27 cellular contexts compared by ENCODE assay signal in genomic region chr5:1135696-1136525, GRCh38. TPM values are rescaled to one million over a fixed set of nuclear protein-coding genes. Genes with fewer than 3 reads are reported as not detected.
DNase-seq lines count a peak whose midpoint lies in the region; ATAC-seq, FAIRE-seq and TF ChIP-seq lines count a peak whose summit lies in the region.
"Had no signal": no experiment of that assay in that cellular context is flagged by ENCODE, and none has a peak within 500 bp of the region (broad histone marks: within the 10 kb centered on the region; RNA-seq: fewer than 3 reads in every experiment).

No MANE protein-coding gene starts in this region.

- no peak overlapping the region for H4K5ac ChIP-seq in mesendoderm (ENCODE audit: low read length)

- H3K27ac Mint-ChIP-seq in activated naive CD4-positive, alpha-beta T cell treated with anti-CD3 and anti-CD28 coated beads, Interleukin-2, amount 50 U/mL, for 24 hours, result peak overlapping the region; percentile 21
- no peak overlapping the region for H3K27ac Mint-ChIP-seq in activated naive CD4-positive, alpha-beta T cell treated with anti-CD3 and anti-CD28 coated beads for 36 hours
- peak overlapping the region; percentile 88 for H3K27ac Mint-ChIP-seq in WTC11
- H3K27ac Mint-ChIP-seq: activated B cell treated with CpG ODN at 0.5 μM for 24 hours; activated naive CD8-positive, alpha-beta T cell treated with anti-CD3 and anti-CD28 coated beads, Interleukin-2, amount 10 ng/mL, durations not matched to agents 7 days and 5 days; activated T-helper 2 cell treated with anti-CD3 and anti-CD28 coated beads, Interferon-gamma antibody, Interleukin-2, Interleukin-4, amounts not matched to agents 10 μg/mL and 5 μg/mL and 100 μg/mL, durations not matched to agents 14 hours and 24 hours and 36 hours had no signal

- no peak for DNase-seq in activated naive CD4-positive, alpha-beta T cell treated with anti-CD3 and anti-CD28 coated beads for 36 hours
- DNase-seq in Karpas-422 (no peak), WTC11 (ENCODE audit: low spot score) (no peak), small intestine (peak; percentile 47), tibial nerve (ENCODE audit: low spot score in 2 of 2) (no peak), mesendoderm (no peak)
- DNase-seq: activated B cell treated with CpG ODN at 0.5 μM for 24 hours; activated CD4-positive, alpha-beta T cell treated with anti-CD3 and anti-CD28 coated beads, Interleukin-2, amount 50 U/mL, for 48 hours; activated CD8-positive, alpha-beta memory T cell treated with anti-CD3 and anti-CD28 coated beads, Interleukin-2, amount 50 U/mL, for 48 hours; activated naive CD8-positive, alpha-beta T cell treated with anti-CD3 and anti-CD28 coated beads, Interleukin-2, amount 10 ng/mL, durations not matched to agents 7 days and 5 days; dorsolateral prefrontal cortex; glutamatergic neuron; HCEC 1CT; IMR-90; NCI-H1436 treated with DMSO at 0.1 percent for 48 hours; NCI-H2171 treated with DMSO at 0.1 percent for 48 hours; NCI-H526; psoas muscle; T1000 had no signal

- H3K79me2 ChIP-seq in Karpas-422 (ENCODE audit: low read length), result no peaks in the 10 kb centered on the region
- no peaks in the 10 kb centered on the region for H3K79me2 ChIP-seq in mesendoderm (ENCODE audit: control insufficient read depth, insufficient read depth, low read length)

- H3K36me3 Mint-ChIP-seq in activated naive CD4-positive, alpha-beta T cell treated with anti-CD3 and anti-CD28 coated beads, Interleukin-2, amount 50 U/mL, for 24 hours, result no peaks in the 10 kb centered on the region
- H3K36me3 Mint-ChIP-seq in activated naive CD4-positive, alpha-beta T cell treated with anti-CD3 and anti-CD28 coated beads for 36 hours (ENCODE audit: low read depth), result no peaks in the 10 kb centered on the region
- H3K36me3 Mint-ChIP-seq in WTC11, result no peaks in the 10 kb centered on the region
- H3K36me3 Mint-ChIP-seq: activated naive CD8-positive, alpha-beta T cell treated with anti-CD3 and anti-CD28 coated beads, Interleukin-2, amount 10 ng/mL, durations not matched to agents 7 days and 5 days; CD14-positive monocyte had no signal

- H3K56ac ChIP-seq in mesendoderm (ENCODE audit: low read length), result no peak overlapping the region

- H4K20me1 ChIP-seq in Karpas-422 (ENCODE audit: insufficient read depth, low read depth, low read length), result no peaks in the 10 kb centered on the region

- H3K9ac ChIP-seq in Karpas-422 (ENCODE audit: low read length) (no peak overlapping the region), mesendoderm (ENCODE audit: low read length) (no peak overlapping the region)

- POLR2A ChIA-PET in WTC11 (lab: Charles Lee), result no interaction called here

- no peak overlapping the region for H2BK5ac ChIP-seq in mesendoderm (ENCODE audit: low read length)

- no peaks in the 10 kb centered on the region for H3K9me2 ChIP-seq in Karpas-422 (replicated peaks; ENCODE audit: insufficient read depth, low read length)

- H3K9me3 Mint-ChIP-seq in activated naive CD4-positive, alpha-beta T cell treated with anti-CD3 and anti-CD28 coated beads, Interleukin-2, amount 50 U/mL, for 24 hours, result no peaks in the 10 kb centered on the region
- no peaks in the 10 kb centered on the region for H3K9me3 Mint-ChIP-seq in activated naive CD4-positive, alpha-beta T cell treated with anti-CD3 and anti-CD28 coated beads for 36 hours
- H3K9me3 Mint-ChIP-seq in WTC11, result peaks cover 9% of the 10 kb centered on the region
- H3K9me3 Mint-ChIP-seq: activated B cell treated with CpG ODN at 0.5 μM for 24 hours; activated T-helper 2 cell treated with anti-CD3 and anti-CD28 coated beads, Interferon-gamma antibody, Interleukin-2, Interleukin-4, amounts not matched to agents 10 μg/mL and 5 μg/mL and 100 μg/mL, durations not matched to agents 14 hours and 24 hours and 36 hours; central memory CD8-positive, alpha-beta T cell had no signal

- no peak for FAIRE-seq in small intestine (lab: Jason Lieb, UNC)
- FAIRE-seq: D721Med, GM12892, kidney had no signal

- H2AFZ ChIP-seq in Karpas-422 (ENCODE audit: low read length), result no peak overlapping the region

- no peak for TF ChIP-seq EP300 in tibial nerve (IDR thresholded peaks at IDR 0.05)

- no peaks in the 10 kb centered on the region for H3K9me3 ChIP-seq in Karpas-422 (ENCODE audit: low read length)
- no peaks in the 10 kb centered on the region for H3K9me3 ChIP-seq in small intestine (ENCODE audit: control insufficient read depth, low read depth)
- no peaks in the 10 kb centered on the region for H3K9me3 ChIP-seq in tibial nerve
- H3K9me3 ChIP-seq: neutrophil, psoas muscle had no signal

- no peak for TF ChIP-seq CTCF in WTC11 (IDR thresholded peaks at IDR 0.05)
- TF ChIP-seq CTCF in tibial nerve (IDR thresholded peaks at IDR 0.05), result no peak

- no peaks in the 10 kb centered on the region for H3K36me3 ChIP-seq in Karpas-422 (ENCODE audit: insufficient read depth, low read length)
- H3K36me3 ChIP-seq in small intestine (ENCODE audit: control insufficient read depth in 2 of 2, insufficient read depth in 2 of 2, low read length in 2 of 2), result no peaks in the 10 kb centered on the region
- H3K36me3 ChIP-seq in tibial nerve, result no peaks in the 10 kb centered on the region
- no peaks in the 10 kb centered on the region for H3K36me3 ChIP-seq in mesendoderm (ENCODE audit: control insufficient read depth, insufficient read depth, low read length)
- H3K36me3 ChIP-seq: neutrophil had no signal

- H3K4me3 Mint-ChIP-seq in activated naive CD4-positive, alpha-beta T cell treated with anti-CD3 and anti-CD28 coated beads, Interleukin-2, amount 50 U/mL, for 24 hours, result no peak overlapping the region
- no peak overlapping the region for H3K4me3 Mint-ChIP-seq in activated naive CD4-positive, alpha-beta T cell treated with anti-CD3 and anti-CD28 coated beads for 36 hours
- H3K4me3 Mint-ChIP-seq in WTC11, result no peak overlapping the region
- H3K4me3 Mint-ChIP-seq: activated B cell treated with CpG ODN at 0.5 μM for 24 hours; activated naive CD8-positive, alpha-beta T cell treated with anti-CD3 and anti-CD28 coated beads, Interleukin-2, amount 10 ng/mL, durations not matched to agents 7 days and 5 days; central memory CD8-positive, alpha-beta T cell had no signal

- H3K4ac ChIP-seq in mesendoderm (ENCODE audit: low read depth, low read length), result no peak overlapping the region

- no peak for TF ChIP-seq POLR2A in tibial nerve (IDR thresholded peaks at IDR 0.05)

- H3K27ac ChIP-seq in Karpas-422 (ENCODE audit: low read length) (no peak overlapping the region), small intestine (ENCODE audit: low read depth in 1 of 2, low read length in 1 of 2) (no peak overlapping the region), tibial nerve (no peak overlapping the region), mesendoderm (ENCODE audit: low read depth, low read length) (no peak overlapping the region)
- H3K27ac ChIP-seq: neutrophil, psoas muscle had no signal

- H2BK120ac ChIP-seq in mesendoderm (ENCODE audit: low read depth, low read length), result no peak overlapping the region

- no peak overlapping the region for H2AK5ac ChIP-seq in mesendoderm (ENCODE audit: low read length)

- CTCF ChIA-PET in activated naive CD4-positive, alpha-beta T cell treated with anti-CD3 and anti-CD28 coated beads for 36 hours (lab: Charles Lee), result no interaction called here
- CTCF ChIA-PET in WTC11 (lab: Charles Lee), result no interaction called here

- intact Hi-C loops in activated naive CD4-positive, alpha-beta T cell treated with anti-CD3 and anti-CD28 coated beads for 36 hours (cut with micrococcal nuclease), result no loop called here

- H3K18ac ChIP-seq in mesendoderm (ENCODE audit: low read length), result no peak overlapping the region

- no peak overlapping the region for H4K8ac ChIP-seq in mesendoderm (ENCODE audit: low read depth, low read length)

- 43 to 73% (median 63%) methylated on average over 23 to 27 of the region's 27 CpGs for WGBS in small intestine, 3 donors
- 75 to 81% methylated on average over 23 to 26 of the region's 27 CpGs for WGBS in tibial nerve, 2 donors
- no CpG with 5 or more reads among the region's 27 CpGs for WGBS in mesendoderm (ENCODE audit: extremely low coverage, insufficient coverage, low lambda C conversion rate)

- H2BK15ac ChIP-seq in mesendoderm (replicated peaks; ENCODE audit: low read depth), result no peak overlapping the region

- H3K23ac ChIP-seq in mesendoderm (ENCODE audit: low read length), result no peak overlapping the region

- no peaks in the 10 kb centered on the region for H3K27me3 Mint-ChIP-seq in activated naive CD4-positive, alpha-beta T cell treated with anti-CD3 and anti-CD28 coated beads, Interleukin-2, amount 50 U/mL, for 24 hours
- H3K27me3 Mint-ChIP-seq in activated naive CD4-positive, alpha-beta T cell treated with anti-CD3 and anti-CD28 coated beads for 36 hours (ENCODE audit: low read depth), result peaks cover 3% of the 10 kb centered on the region
- H3K27me3 Mint-ChIP-seq in WTC11 (ENCODE audit: low read depth), result no peaks in the 10 kb centered on the region; the same call in 1 of the 2 replicates
- H3K27me3 Mint-ChIP-seq: activated naive CD8-positive, alpha-beta T cell treated with anti-CD3 and anti-CD28 coated beads, Interleukin-2, amount 10 ng/mL, durations not matched to agents 7 days and 5 days had no signal

- H3K4me1 ChIP-seq in Karpas-422 (ENCODE audit: low read length) (peaks cover 69% of the 10 kb centered on the region), small intestine (ENCODE audit: control insufficient read depth in 2 of 2, insufficient read depth in 1 of 2, low read depth in 1 of 2, low read length in 1 of 2) (no peaks in the 10 kb centered on the region), tibial nerve (peaks cover 0 to 7% (median 0%) of the 10 kb centered on the region in 4 donors), mesendoderm (ENCODE audit: control insufficient read depth, low read depth, low read length) (no peaks in the 10 kb centered on the region)

- no peaks in the 10 kb centered on the region for H3K79me1 ChIP-seq in mesendoderm (ENCODE audit: low read length)

- no peaks in the 10 kb centered on the region for H3K4me1 Mint-ChIP-seq in activated naive CD4-positive, alpha-beta T cell treated with anti-CD3 and anti-CD28 coated beads, Interleukin-2, amount 50 U/mL, for 24 hours
- H3K4me1 Mint-ChIP-seq in activated naive CD4-positive, alpha-beta T cell treated with anti-CD3 and anti-CD28 coated beads for 36 hours (ENCODE audit: low read depth), result peaks cover 3% of the 10 kb centered on the region
- peaks cover 9% of the 10 kb centered on the region for H3K4me1 Mint-ChIP-seq in WTC11

- no peak for ATAC-seq in WTC11
- ATAC-seq: psoas muscle had no signal

- H3K4me2 ChIP-seq in Karpas-422 (ENCODE audit: low read depth, low read length, poor library complexity, severe bottlenecking), result peak overlapping the region; percentile 15
- H3K4me2 ChIP-seq in mesendoderm (ENCODE audit: low read length), result no peak overlapping the region

- H3K4me3 ChIP-seq in Karpas-422 (ENCODE audit: low read length) (no peak overlapping the region), small intestine (ENCODE audit: low read depth in 1 of 2, low read length in 2 of 2) (no peak overlapping the region), tibial nerve (no peak overlapping the region), mesendoderm (ENCODE audit: low read length) (no peak overlapping the region)
- H3K4me3 ChIP-seq: dorsolateral prefrontal cortex, psoas muscle had no signal

- no peaks in the 10 kb centered on the region for H3K27me3 ChIP-seq in Karpas-422 (ENCODE audit: low read length)
- no peaks in the 10 kb centered on the region for H3K27me3 ChIP-seq in small intestine (ENCODE audit: control insufficient read depth in 2 of 2, insufficient read depth in 2 of 2, low read length in 2 of 2)
- peaks cover 0 to 3% of the 10 kb centered on the region in 2 donors for H3K27me3 ChIP-seq in tibial nerve
- H3K27me3 ChIP-seq in mesendoderm (ENCODE audit: insufficient read depth, low read length, poor library complexity), result no peaks in the 10 kb centered on the region

RNA-seq across cellular contexts. Expression of gene SLC12A7, which starts 24.0 kb away (rescaled TPM):
- 10 to 100 TPM; 12.6 to 13.6 TPM for total RNA-seq in activated naive CD4-positive, alpha-beta T cell treated with anti-CD3 and anti-CD28 coated beads for 36 hours
- 0.22 TPM in 1 of 2 replicates, not detected in the other for total RNA-seq in Karpas-422 (2014; rRNA removed; shearing (Covaris generic); ENCODE audit: low replicate concordance)
- total RNA-seq in WTC11 (2021), result 28.1 to 29.9 TPM (median 29.9 TPM) in 3 replicates
- polyA plus RNA-seq in small intestine, result 10 to 100 TPM; 32.7 to 49.2 (median 39.8) TPM
- 10 to 100 TPM; 11.4 to 39.3 (median 18.8) TPM for total RNA-seq in tibial nerve
- 8.6 TPM for polyA plus RNA-seq in mesendoderm (2013, experiment 1 of 2)
- 8.4 TPM for polyA plus RNA-seq in mesendoderm (2013, experiment 2 of 2)

Comparison
In these comparisons a context has a peak if more than half of its experiments do, and no peak if none do; other contexts are left out.
1. RNA of gene SLC12A7, which starts 24.0 kb away (total RNA-seq): 28.1 to 29.9 TPM in WTC11, 11.4 to 39.3 TPM in tibial nerve and 12.6 to 13.6 TPM in activated naive CD4-positive, alpha-beta T cell treated with anti-CD3 and anti-CD28 coated beads for 36 hours; 0.22 TPM in Karpas-422; every median in the first group is over 10 times any median in the second.